Comparison of ENCODE assay signal across 17 cellular contexts in the genomic region with DNA sequence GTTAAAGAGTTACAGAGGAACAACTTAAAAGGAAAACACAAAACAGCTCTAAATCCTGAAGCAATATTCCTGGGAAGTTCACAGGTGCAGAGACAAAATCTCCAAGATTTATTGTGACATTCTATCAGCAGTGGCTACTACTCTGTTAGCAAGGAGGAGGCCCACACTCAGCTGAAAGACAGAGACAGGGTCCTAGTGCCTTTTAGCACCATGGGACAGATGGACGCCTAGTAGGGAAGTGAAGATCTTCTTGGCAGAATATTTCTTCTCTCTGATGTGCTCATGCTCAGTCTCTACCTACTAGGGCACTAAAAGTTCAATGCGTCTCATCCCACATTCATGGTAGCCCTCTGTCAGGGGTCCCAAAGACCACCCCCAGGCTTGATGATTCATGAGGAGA.
"Had no signal": no experiment of that assay in that cellular context is flagged by ENCODE, and none has a peak within 500 bp of the region (broad histone marks: within the 10 kb centered on the region; RNA-seq: fewer than 3 reads in every experiment).

No MANE protein-coding gene starts in this region.

- H3K4me3 ChIP-seq: coronary artery, dorsolateral prefrontal cortex, esophagus muscularis mucosa, gastroesophageal sphincter, heart left ventricle, hepatocyte, left lung, lower lobe of right lung had no signal

- DNase-seq: dermis blood vessel endothelial cell; effector CD4-positive, alpha-beta T cell; effector memory CD4-positive, alpha-beta T cell; foreskin keratinocyte; heart left ventricle; left cardiac atrium; left lung; left ventricle myocardium superior; lower lobe of right lung; mesenchymal stem cell; midbrain; naive thymus-derived CD4-positive, alpha-beta T cell had no signal

- H3K4me1 ChIP-seq: esophagus muscularis mucosa, foreskin keratinocyte, gastroesophageal sphincter, heart left ventricle, left lung, lower lobe of right lung had no signal

- H3K27ac ChIP-seq: coronary artery, esophagus muscularis mucosa, foreskin keratinocyte, gastroesophageal sphincter, heart left ventricle, hepatocyte, left lung, lower lobe of right lung had no signal

- H3K4me2 ChIP-seq: hepatocyte had no signal

- H3K27me3 ChIP-seq: dorsolateral prefrontal cortex, esophagus muscularis mucosa, foreskin keratinocyte, gastroesophageal sphincter, heart left ventricle, hepatocyte, left lung had no signal

- H3K79me2 ChIP-seq: hepatocyte had no signal

- H3K36me3 ChIP-seq: esophagus muscularis mucosa, gastroesophageal sphincter, heart left ventricle, left lung, lower lobe of right lung had no signal
